Comparison of ENCODE assay signal across 16 cellular contexts in genomic region chr2:184137955-184138354, GRCh38.
DNase-seq lines count a peak whose midpoint lies in the region; ATAC-seq lines count a peak whose summit lies in the region.
"Had no signal": no experiment of that assay in that cellular context is flagged by ENCODE, and none has a peak within 500 bp of the region (broad histone marks: within the 10 kb centered on the region; RNA-seq: fewer than 3 reads in every experiment).

No MANE protein-coding gene starts in this region.

- no peaks in the 10 kb centered on the region for H3K36me3 ChIP-seq in trophoblast cell (ENCODE audit: control insufficient read depth in 1 of 2, insufficient read depth in 2 of 2, low read length in 2 of 2)

- no peak overlapping the region for H4K8ac ChIP-seq in trophoblast cell (ENCODE audit: low read depth, low read length)

- no peak overlapping the region for H3K14ac ChIP-seq in trophoblast cell (ENCODE audit: low read length)

- H2AK5ac ChIP-seq in trophoblast cell (ENCODE audit: low read length) = no peak overlapping the region

- no peak overlapping the region for H3K18ac ChIP-seq in trophoblast cell (ENCODE audit: low read length)

- H2AFZ ChIP-seq in trophoblast cell (ENCODE audit: insufficient read depth, low read length, poor library complexity) = no peak overlapping the region

- H2BK12ac ChIP-seq in trophoblast cell (ENCODE audit: low read length) = no peak overlapping the region

- in situ Hi-C loops in KBM-7 (cut with MboI; ENCODE audit: low pct_unique_long_range_greater_than_20kb, low sequenced_read_pairs) = no loop called here

- peak; percentile 83 for ATAC-seq in GM19324 (IDR thresholded peaks at IDR 0.05; ENCODE audit: low FRiP score, unreplicated experiment)
- ATAC-seq in GM18520 (IDR thresholded peaks at IDR 0.05; ENCODE audit: unreplicated experiment) = no peak

- no peak overlapping the region for H3K27ac ChIP-seq in trophoblast cell (ENCODE audit: low read depth, low read length)
- H3K27ac ChIP-seq: HL-60 had no signal

- H3K23ac ChIP-seq in trophoblast cell (ENCODE audit: low read length) = no peak overlapping the region

- no peak overlapping the region for H4K91ac ChIP-seq in trophoblast cell (ENCODE audit: low read depth, low read length)

- no peak overlapping the region for H4K12ac ChIP-seq in trophoblast cell (ENCODE audit: low read depth, low read length)

- H3K4me1 ChIP-seq in trophoblast cell (ENCODE audit: control insufficient read depth in 1 of 2, insufficient read depth in 2 of 2, low read length in 2 of 2) = no peaks in the 10 kb centered on the region

- no peak overlapping the region for H3K9ac ChIP-seq in trophoblast cell (ENCODE audit: low read length)

- H2BK5ac ChIP-seq in trophoblast cell (ENCODE audit: low read depth, low read length, poor library complexity) = no peak overlapping the region

- H3K79me2 ChIP-seq in trophoblast cell (ENCODE audit: control insufficient read depth, insufficient read depth, low read length, poor library complexity) = no peaks in the 10 kb centered on the region

- peaks cover 4% of the 10 kb centered on the region for H3K9me3 ChIP-seq in trophoblast cell (ENCODE audit: insufficient read depth, low read depth, low read length)

- H3K4me2 ChIP-seq in trophoblast cell (ENCODE audit: low read length) = no peak overlapping the region

- H3K79me1 ChIP-seq in trophoblast cell (ENCODE audit: low read length) = no peaks in the 10 kb centered on the region

- no peaks in the 10 kb centered on the region for H3K27me3 ChIP-seq in trophoblast cell (ENCODE audit: insufficient read depth, low read length)

- WGBS in trophoblast cell (ENCODE audit: extremely low coverage, insufficient coverage, insufficient read length) = no CpG with 5 or more reads among the region's 1 CpG

- H2BK120ac ChIP-seq in trophoblast cell (ENCODE audit: insufficient read depth, low read length, poor library complexity) = no peak overlapping the region

- DNase-seq in COLO668 (lab: John Stamatoyannopoulos, UW; ENCODE audit: unreplicated experiment) (peak; percentile 8), NCI-H526 treated with DMSO at 0.1 percent for 48 hours (lab: John Stamatoyannopoulos, UW) (peak; percentile 66), trophoblast cell (no peak), KBM-7 (no peak), dedifferentiated amniotic fluid mesenchymal stem cell (ENCODE audit: extremely low spot score) (no peak), ecto neural progenitor cell (ENCODE audit: low spot score) (no peak)
- DNase-seq: C1 segment of cervical spinal cord; CD4-positive, alpha-beta T cell; DMS153; DMS79 treated with DMSO at 0.1 percent for 48 hours; EL; HCEC 1CT; HFFc6 had no signal

- H3K4ac ChIP-seq in trophoblast cell (ENCODE audit: low read depth, low read length) = no peak overlapping the region

- peak overlapping the region; percentile 23 for H3K4me3 ChIP-seq in trophoblast cell (ENCODE audit: low read depth, low read length)

Comparison
In these comparisons a context has a peak if more than half of its experiments do, and no peak if none do; other contexts are left out.
1. DNase-seq: peak in COLO668 (single experiment) and NCI-H526 treated with DMSO at 0.1 percent for 48 hours (single experiment); none in trophoblast cell (0 of 2), KBM-7 (single experiment), dedifferentiated amniotic fluid mesenchymal stem cell (single experiment) and ecto neural progenitor cell (single experiment).